ENCODE assay signal across 1 cellular context in genomic region chr19:43774103-43774939, GRCh38.
TF ChIP-seq lines count a peak whose summit lies in the region.

No MANE protein-coding gene starts in this region.

TF ChIP-seq in K562, 482 proteins besides CTCF, POLR2A, EP300 and RAD21 (continues in another document):
- TF ChIP-seq ARID3A (IDR thresholded peaks at IDR 0.05; ENCODE audit: borderline replicate concordance, low read depth, low read length): peak; percentile 39; the same call in 1 of the 2 replicates
- no peak for TF ChIP-seq MCM2 (IDR thresholded peaks at IDR 0.05; ENCODE audit: low read depth)
- TF ChIP-seq TCF15 (CRISPR knock-in tag; IDR thresholded peaks at IDR 0.05): no peak
- TF ChIP-seq ZBTB9 (CRISPR knock-in tag; IDR thresholded peaks at IDR 0.05): peak; percentile 37
- TF ChIP-seq ERF (CRISPR knock-in tag; IDR thresholded peaks at IDR 0.05): 0 out of 2 replicates have a peak, but pooled peaks have one; percentile 63
- peak; percentile 84 for TF ChIP-seq FUS (optimal IDR thresholded peaks at IDR 0.05; ENCODE audit: low read depth, low read length)
- TF ChIP-seq AFF4 (CRISPR knock-in tag; IDR thresholded peaks at IDR 0.05): peak; percentile 96
- no peak for TF ChIP-seq ZNF23 (CRISPR knock-in tag; IDR thresholded peaks at IDR 0.05)
- TF ChIP-seq HDAC2 (IDR thresholded peaks at IDR 0.05): 0 out of 2 replicates have a peak, but pooled peaks have one; percentile 18
- TF ChIP-seq POLR2B (IDR thresholded peaks at IDR 0.05; ENCODE audit: low read depth, partially characterized antibody): no peak
- no peak for TF ChIP-seq MAFF (IDR thresholded peaks at IDR 0.05; ENCODE audit: low read length)
- 0 out of 2 replicates have a peak, but pooled peaks have one; percentile 52 for TF ChIP-seq ZNF134 (CRISPR knock-in tag; conservative IDR thresholded peaks at IDR 0.05)
- peak; percentile 94 for TF ChIP-seq KLF16 (IDR thresholded peaks at IDR 0.05)
- TF ChIP-seq ZNF707 (CRISPR knock-in tag; conservative IDR thresholded peaks at IDR 0.05): no peak
- TF ChIP-seq TAF15 (IDR thresholded peaks at IDR 0.05; ENCODE audit: low read depth, low read length): no peak
- TF ChIP-seq TRIM28 (IDR thresholded peaks at IDR 0.05): no peak; the same call in 1 of the 2 replicates
- TF ChIP-seq ZHX1 (conservative IDR thresholded peaks at IDR 0.05; ENCODE audit: low read length): 0 out of 2 replicates have a peak, but pooled peaks have one; percentile 73
- TF ChIP-seq ZKSCAN8 (CRISPR knock-in tag; IDR thresholded peaks at IDR 0.05): peak; percentile 97
- TF ChIP-seq PREB (CRISPR knock-in tag; IDR thresholded peaks at IDR 0.05): no peak
- TF ChIP-seq ZBTB8A (IDR thresholded peaks at IDR 0.05; ENCODE audit: partially characterized antibody): no peak
- TF ChIP-seq PTBP1 (IDR thresholded peaks at IDR 0.05; ENCODE audit: low read depth, low read length): no peak
- no peak for TF ChIP-seq ZFP91 (CRISPR knock-in tag; IDR thresholded peaks at IDR 0.05)
- TF ChIP-seq TRIM24 (IDR thresholded peaks at IDR 0.05): peak; percentile 83 to 93
- no peak; the same call in 1 of the 2 replicates for TF ChIP-seq NR4A1 (CRISPR knock-in tag; IDR thresholded peaks at IDR 0.05)
- TF ChIP-seq NR4A1 (tag; IDR thresholded peaks at IDR 0.05): peak; percentile 84; the same call in 1 of the 2 replicates
- TF ChIP-seq E4F1 (CRISPR knock-in tag; IDR thresholded peaks at IDR 0.05; ENCODE audit: borderline replicate concordance): no peak
- TF ChIP-seq NFIX (CRISPR knock-in tag; IDR thresholded peaks at IDR 0.05; ENCODE audit: low read depth): no peak
- peak; percentile 68; the same call in 1 of the 2 replicates for TF ChIP-seq CREB3L1 (IDR thresholded peaks at IDR 0.05; ENCODE audit: borderline replicate concordance, low read depth)
- no peak for TF ChIP-seq DDX20 (tag; IDR thresholded peaks at IDR 0.05; ENCODE audit: low read depth)
- TF ChIP-seq CGGBP1 (CRISPR knock-in tag; IDR thresholded peaks at IDR 0.05): no peak
- TF ChIP-seq PRMT5 (CRISPR knock-in tag; IDR thresholded peaks at IDR 0.05): no peak
